ENCODE assay signal across 40 cellular contexts in genomic region chr13:91108315-91108714, GRCh38.
"Had no signal": no experiment of that assay in that cellular context is flagged by ENCODE, and none has a peak within 500 bp of the region (broad histone marks: within the 10 kb centered on the region; RNA-seq: fewer than 3 reads in every experiment).

No MANE protein-coding gene starts in this region.

- DNase-seq: activated effector memory CD4-positive, alpha-beta T cell treated with anti-CD3 and anti-CD28 coated beads, Interleukin-2, amount 50 U/mL, for 16 hours; activated effector memory CD4-positive, alpha-beta T cell treated with Interleukin-2 at 50 U/mL for 16 hours; activated gamma-delta T cell; activated gamma-delta T cell treated with Interleukin-2 at 50 U/mL for 16 hours; activated naive CD4-positive, alpha-beta T cell; activated naive CD4-positive, alpha-beta T cell treated with anti-CD3 and anti-CD28 coated beads for 36 hours; activated naive CD4-positive, alpha-beta T cell treated with anti-CD3 and anti-CD28 coated beads, Interleukin-2, amount 10 ng/mL, durations not matched to agents 7 days and 5 days; activated naive CD4-positive, alpha-beta T cell treated with anti-CD3 and anti-CD28 coated beads, Interleukin-2, amount 50 U/mL, for 16 hours; activated naive CD4-positive, alpha-beta T cell treated with Interleukin-2 at 50 U/mL for 16 hours; activated naive CD8-positive, alpha-beta T cell treated with anti-CD3 and anti-CD28 coated beads for 36 hours; activated naive CD8-positive, alpha-beta T cell treated with anti-CD3 and anti-CD28 coated beads, Interleukin-2, amount 10 ng/mL, durations not matched to agents 7 days and 5 days; activated naive CD8-positive, alpha-beta T cell treated with anti-CD3 and anti-CD28 coated beads, Interleukin-2, amount 50 U/mL, for 24 hours; activated T-cell treated with anti-CD3 and anti-CD28 coated beads, Interleukin-2, amount 50 U/mL, for 1 hour; activated T-cell treated with anti-CD3 and anti-CD28 coated beads, Interleukin-2, amount 50 U/mL, for 24 hours; activated T-cell treated with anti-CD3 and anti-CD28 coated beads, Interleukin-2, amount 50 U/mL, for 4 hours; activated T-cell treated with anti-CD3 and anti-CD28 coated beads, Interleukin-2, amount 50 U/mL, for 48 hours; activated T-cell treated with anti-CD3 and anti-CD28 coated beads, Interleukin-2, amount 50 U/mL, for 72 hours; adrenal gland; amniotic stem cell; amygdala; anterior cingulate cortex; aorta; body of pancreas; brain microvascular endothelial cell; caudate nucleus; central memory CD4-positive, alpha-beta T cell; cerebellar nuclear complex had no signal

- H3K27ac Mint-ChIP-seq: activated naive CD4-positive, alpha-beta T cell treated with anti-CD3 and anti-CD28 coated beads for 36 hours; activated naive CD4-positive, alpha-beta T cell treated with anti-CD3 and anti-CD28 coated beads, Interleukin-2, amount 10 ng/mL, durations not matched to agents 7 days and 5 days; activated naive CD4-positive, alpha-beta T cell treated with anti-CD3 and anti-CD28 coated beads, Interleukin-2, amount 50 U/mL, for 24 hours; activated naive CD4-positive, alpha-beta T cell treated with anti-CD3 and anti-CD28 coated beads, Interleukin-2, amount 50 U/mL, for 72 hours; activated naive CD8-positive, alpha-beta T cell; activated naive CD8-positive, alpha-beta T cell treated with anti-CD3 and anti-CD28 coated beads for 36 hours; activated naive CD8-positive, alpha-beta T cell treated with anti-CD3 and anti-CD28 coated beads, Interleukin-2, amount 10 ng/mL, durations not matched to agents 7 days and 5 days; activated naive CD8-positive, alpha-beta T cell treated with anti-CD3 and anti-CD28 coated beads, Interleukin-2, amount 50 U/mL, for 24 hours; activated T-cell treated with anti-CD3 and anti-CD28 coated beads, Interleukin-2, amount 50 U/mL, for 24 hours; activated T-cell treated with anti-CD3 and anti-CD28 coated beads, Interleukin-2, amount 50 U/mL, for 72 hours; activated T-helper 1 cell treated with anti-CD3 and anti-CD28 coated beads, Interleukin-12 subunit alpha, Interleukin-12 subunit beta, Interleukin-2, Interleukin-4 antibody, amounts not matched to agents 30 ng/mL and 10 ng/mL and 1 ng/mL, durations not matched to agents 14 hours and 24 hours and 36 hours; activated T-helper 17 cell treated with anti-CD3 and anti-CD28 coated beads, Interleukin-2, amount 50 U/mL, for 72 hours; activated T-helper 2 cell treated with anti-CD3 and anti-CD28 coated beads, Interferon-gamma antibody, Interleukin-2, Interleukin-4, amounts not matched to agents 10 μg/mL and 5 μg/mL and 100 μg/mL, durations not matched to agents 14 hours and 24 hours and 36 hours; brain had no signal

- ATAC-seq: activated naive CD4-positive, alpha-beta T cell treated with anti-CD3 and anti-CD28 coated beads, Interleukin-2, amount 50 U/mL, for 72 hours; activated naive CD8-positive, alpha-beta T cell treated with anti-CD3 and anti-CD28 coated beads, Interleukin-2, amount 50 U/mL, for 24 hours; activated T-cell treated with anti-CD3 and anti-CD28 coated beads, Interleukin-2, amount 50 U/mL, for 4 hours; activated T-cell treated with anti-CD3 and anti-CD28 coated beads, Interleukin-2, amount 50 U/mL, for 72 hours; activated T-helper 17 cell treated with anti-CD3 and anti-CD28 coated beads, Interleukin-2, amount 50 U/mL, for 72 hours; body of pancreas had no signal

- H3K4me3 Mint-ChIP-seq: activated naive CD4-positive, alpha-beta T cell treated with anti-CD3 and anti-CD28 coated beads for 36 hours; activated naive CD4-positive, alpha-beta T cell treated with anti-CD3 and anti-CD28 coated beads, Interleukin-2, amount 10 ng/mL, durations not matched to agents 7 days and 5 days; activated naive CD4-positive, alpha-beta T cell treated with anti-CD3 and anti-CD28 coated beads, Interleukin-2, amount 50 U/mL, for 24 hours; activated naive CD8-positive, alpha-beta T cell; activated naive CD8-positive, alpha-beta T cell treated with anti-CD3 and anti-CD28 coated beads for 36 hours; activated naive CD8-positive, alpha-beta T cell treated with anti-CD3 and anti-CD28 coated beads, Interleukin-2, amount 10 ng/mL, durations not matched to agents 7 days and 5 days; activated naive CD8-positive, alpha-beta T cell treated with anti-CD3 and anti-CD28 coated beads, Interleukin-2, amount 50 U/mL, for 24 hours; activated T-cell treated with anti-CD3 and anti-CD28 coated beads, Interleukin-2, amount 50 U/mL, for 24 hours; activated T-cell treated with anti-CD3 and anti-CD28 coated beads, Interleukin-2, amount 50 U/mL, for 4 hours; activated T-cell treated with anti-CD3 and anti-CD28 coated beads, Interleukin-2, amount 50 U/mL, for 72 hours; activated T-helper 1 cell treated with anti-CD3 and anti-CD28 coated beads, Interleukin-12 subunit alpha, Interleukin-12 subunit beta, Interleukin-2, Interleukin-4 antibody, amounts not matched to agents 30 ng/mL and 10 ng/mL and 1 ng/mL, durations not matched to agents 14 hours and 24 hours and 36 hours; activated T-helper 17 cell treated with anti-CD3 and anti-CD28 coated beads, Interleukin-2, amount 50 U/mL, for 72 hours; brain; central memory CD8-positive, alpha-beta T cell had no signal

- H3K9me3 Mint-ChIP-seq: activated naive CD4-positive, alpha-beta T cell treated with anti-CD3 and anti-CD28 coated beads for 36 hours; activated naive CD4-positive, alpha-beta T cell treated with anti-CD3 and anti-CD28 coated beads, Interleukin-2, amount 10 ng/mL, durations not matched to agents 7 days and 5 days; activated naive CD4-positive, alpha-beta T cell treated with anti-CD3 and anti-CD28 coated beads, Interleukin-2, amount 50 U/mL, for 24 hours; activated naive CD8-positive, alpha-beta T cell treated with anti-CD3 and anti-CD28 coated beads for 36 hours; activated naive CD8-positive, alpha-beta T cell treated with anti-CD3 and anti-CD28 coated beads, Interleukin-2, amount 10 ng/mL, durations not matched to agents 7 days and 5 days; activated naive CD8-positive, alpha-beta T cell treated with anti-CD3 and anti-CD28 coated beads, Interleukin-2, amount 50 U/mL, for 24 hours; activated T-cell treated with anti-CD3 and anti-CD28 coated beads, Interleukin-2, amount 50 U/mL, for 24 hours; activated T-cell treated with anti-CD3 and anti-CD28 coated beads, Interleukin-2, amount 50 U/mL, for 4 hours; activated T-cell treated with anti-CD3 and anti-CD28 coated beads, Interleukin-2, amount 50 U/mL, for 72 hours; activated T-helper 1 cell treated with anti-CD3 and anti-CD28 coated beads, Interleukin-12 subunit alpha, Interleukin-12 subunit beta, Interleukin-2, Interleukin-4 antibody, amounts not matched to agents 30 ng/mL and 10 ng/mL and 1 ng/mL, durations not matched to agents 14 hours and 24 hours and 36 hours; activated T-helper 17 cell treated with anti-CD3 and anti-CD28 coated beads, Interleukin-2, amount 50 U/mL, for 72 hours; activated T-helper 2 cell treated with anti-CD3 and anti-CD28 coated beads, Interferon-gamma antibody, Interleukin-2, Interleukin-4, amounts not matched to agents 10 μg/mL and 5 μg/mL and 100 μg/mL, durations not matched to agents 14 hours and 24 hours and 36 hours; central memory CD8-positive, alpha-beta T cell had no signal

- H3K4me3 ChIP-seq: adrenal gland, ascending aorta, body of pancreas, breast epithelium, cardiac muscle cell had no signal

- H3K36me3 Mint-ChIP-seq: activated naive CD4-positive, alpha-beta T cell treated with anti-CD3 and anti-CD28 coated beads, Interleukin-2, amount 10 ng/mL, durations not matched to agents 7 days and 5 days; activated naive CD4-positive, alpha-beta T cell treated with anti-CD3 and anti-CD28 coated beads, Interleukin-2, amount 50 U/mL, for 24 hours; activated naive CD4-positive, alpha-beta T cell treated with anti-CD3 and anti-CD28 coated beads, Interleukin-2, amount 50 U/mL, for 72 hours; activated naive CD8-positive, alpha-beta T cell; activated naive CD8-positive, alpha-beta T cell treated with anti-CD3 and anti-CD28 coated beads for 36 hours; activated naive CD8-positive, alpha-beta T cell treated with anti-CD3 and anti-CD28 coated beads, Interleukin-2, amount 10 ng/mL, durations not matched to agents 7 days and 5 days; brain had no signal

- H3K36me3 ChIP-seq: adrenal gland, ascending aorta, brain microvascular endothelial cell, breast epithelium, cardiac muscle cell had no signal

- FAIRE-seq: astrocyte, bronchial epithelial cell had no signal

- H3K4me1 Mint-ChIP-seq: activated naive CD4-positive, alpha-beta T cell treated with anti-CD3 and anti-CD28 coated beads, Interleukin-2, amount 10 ng/mL, durations not matched to agents 7 days and 5 days; activated naive CD4-positive, alpha-beta T cell treated with anti-CD3 and anti-CD28 coated beads, Interleukin-2, amount 50 U/mL, for 24 hours; activated naive CD8-positive, alpha-beta T cell treated with anti-CD3 and anti-CD28 coated beads for 36 hours; activated naive CD8-positive, alpha-beta T cell treated with anti-CD3 and anti-CD28 coated beads, Interleukin-2, amount 10 ng/mL, durations not matched to agents 7 days and 5 days; activated naive CD8-positive, alpha-beta T cell treated with anti-CD3 and anti-CD28 coated beads, Interleukin-2, amount 50 U/mL, for 24 hours; activated T-helper 17 cell treated with anti-CD3 and anti-CD28 coated beads, Interleukin-2, amount 50 U/mL, for 72 hours; central memory CD8-positive, alpha-beta T cell had no signal

- H3K27ac ChIP-seq: adrenal gland, ascending aorta, body of pancreas, brain microvascular endothelial cell, breast epithelium, cardiac muscle cell had no signal

- H3K27me3 Mint-ChIP-seq: activated naive CD4-positive, alpha-beta T cell treated with anti-CD3 and anti-CD28 coated beads, Interleukin-2, amount 10 ng/mL, durations not matched to agents 7 days and 5 days; activated naive CD8-positive, alpha-beta T cell; activated naive CD8-positive, alpha-beta T cell treated with anti-CD3 and anti-CD28 coated beads for 36 hours; activated naive CD8-positive, alpha-beta T cell treated with anti-CD3 and anti-CD28 coated beads, Interleukin-2, amount 10 ng/mL, durations not matched to agents 7 days and 5 days; activated naive CD8-positive, alpha-beta T cell treated with anti-CD3 and anti-CD28 coated beads, Interleukin-2, amount 50 U/mL, for 24 hours; activated T-cell treated with anti-CD3 and anti-CD28 coated beads, Interleukin-2, amount 50 U/mL, for 24 hours; activated T-helper 17 cell treated with anti-CD3 and anti-CD28 coated beads, Interleukin-2, amount 50 U/mL, for 72 hours; brain; central memory CD8-positive, alpha-beta T cell had no signal

- H3K4me1 ChIP-seq: adrenal gland, ascending aorta, body of pancreas, breast epithelium had no signal

- H3K9me3 ChIP-seq: adrenal gland, ascending aorta, body of pancreas, breast epithelium had no signal

- H3K27me3 ChIP-seq: adrenal gland, ascending aorta, body of pancreas, brain microvascular endothelial cell, breast epithelium, cardiac muscle cell had no signal
